Comparison of ENCODE assay signal across 14 cellular contexts in genomic region chr14:98210045-98210678, GRCh38.
DNase-seq lines count a peak whose midpoint lies in the region; ATAC-seq and TF ChIP-seq lines count a peak whose summit lies in the region.
"Had no signal": no experiment of that assay in that cellular context is flagged by ENCODE, and none has a peak within 500 bp of the region (broad histone marks: within the 10 kb centered on the region; RNA-seq: fewer than 3 reads in every experiment).

No MANE protein-coding gene starts in this region.

- DNase-seq in NCI-H1417 (lab: John Stamatoyannopoulos, UW) (peak in 2 of 3 experiments; percentile 55 to 64), NCI-H1417 treated with DMSO at 0.1 percent for 48 hours (lab: John Stamatoyannopoulos, UW) (no peak), NCI-H524 treated with DMSO at 0.1 percent for 48 hours (lab: John Stamatoyannopoulos, UW) (no peak), HK-2 (ENCODE audit: unreplicated experiment) (no peak), osteoblast (ENCODE audit: insufficient read length, low spot score, missing footprints) (no peak)
- peak; percentile 70 for DNase-seq in activated CD8-positive, alpha-beta memory T cell treated with anti-CD3 and anti-CD28 coated beads, Interleukin-2, amount 50 U/mL, for 4 hours
- peak; percentile 38 to 39 (median 39) for DNase-seq in effector memory CD8-positive, alpha-beta T cell
- DNase-seq in stimulated activated naive CD4-positive, alpha-beta T cell treated with Interleukin-2 at 50 U/mL for 16 hours (lab: John Stamatoyannopoulos, UW), result peak; percentile 17
- DNase-seq: left colon, NCI-H1048, PC-3 had no signal

- no peaks in the 10 kb centered on the region for H4K20me1 ChIP-seq in osteoblast (ENCODE audit: insufficient read depth, low read length)

- peaks cover 49 to 61% of the 10 kb centered on the region in 2 donors for H3K4me1 Mint-ChIP-seq in effector memory CD8-positive, alpha-beta T cell (ENCODE audit: low read depth in 2 of 2)

- H3K27me3 Mint-ChIP-seq in effector memory CD8-positive, alpha-beta T cell, result no peaks in the 10 kb centered on the region

- peak overlapping the region; percentile 90 to 97 for H3K27ac Mint-ChIP-seq in effector memory CD8-positive, alpha-beta T cell

- H3K9me3 ChIP-seq in osteoblast (ENCODE audit: low read depth, low read length), result no peaks in the 10 kb centered on the region

- H3K4me3 ChIP-seq in osteoblast (ENCODE audit: insufficient read depth, low read length), result no peak overlapping the region
- H3K4me3 ChIP-seq: cardiac muscle cell had no signal

- TF ChIP-seq CTCF in osteoblast (IDR thresholded peaks at IDR 0.05; ENCODE audit: extremely low read depth, low read depth, low read length), result no peak

- H3K9me3 Mint-ChIP-seq in effector memory CD8-positive, alpha-beta T cell, result no peaks in the 10 kb centered on the region

- H3K27ac ChIP-seq in osteoblast (ENCODE audit: low read depth, low read length), result no peak overlapping the region
- H3K27ac ChIP-seq: 22Rv1, cardiac muscle cell, parathyroid adenoma had no signal

- no peak overlapping the region for H2AFZ ChIP-seq in osteoblast (ENCODE audit: low read length)
- H2AFZ ChIP-seq: parathyroid adenoma had no signal

- no peaks in the 10 kb centered on the region for H3K27me3 ChIP-seq in osteoblast (ENCODE audit: insufficient read depth, low read length)
- H3K27me3 ChIP-seq: cardiac muscle cell had no signal

- H3K36me3 ChIP-seq in osteoblast (ENCODE audit: insufficient read depth, low read length), result no peaks in the 10 kb centered on the region
- H3K36me3 ChIP-seq: cardiac muscle cell had no signal

- peak; percentile 82 for ATAC-seq in effector memory CD8-positive, alpha-beta T cell (replicated peaks)
- ATAC-seq: left colon, PC-3 had no signal

- no peaks in the 10 kb centered on the region for H3K36me3 Mint-ChIP-seq in effector memory CD8-positive, alpha-beta T cell (ENCODE audit: insufficient read depth)

- no peaks in the 10 kb centered on the region for H3K79me2 ChIP-seq in osteoblast (ENCODE audit: insufficient read depth, low read length)
- H3K79me2 ChIP-seq: parathyroid adenoma had no signal

- H3K4me2 ChIP-seq in osteoblast (ENCODE audit: insufficient read depth, low read length), result no peak overlapping the region

- peak overlapping the region; percentile 72 to 80 for H3K4me3 Mint-ChIP-seq in effector memory CD8-positive, alpha-beta T cell

- H3K4me1 ChIP-seq in osteoblast (ENCODE audit: insufficient read depth, low read length), result no peaks in the 10 kb centered on the region
- H3K4me1 ChIP-seq: parathyroid adenoma had no signal

Comparison
In these comparisons a context has a peak if more than half of its experiments do, and no peak if none do; other contexts are left out.
1. DNase-seq: peak in NCI-H1417 (2 of 3), activated CD8-positive, alpha-beta memory T cell treated with anti-CD3 and anti-CD28 coated beads, Interleukin-2, amount 50 U/mL, for 4 hours (single experiment), effector memory CD8-positive, alpha-beta T cell (3 of 3) and stimulated activated naive CD4-positive, alpha-beta T cell treated with Interleukin-2 at 50 U/mL for 16 hours (single experiment); none in NCI-H1417 treated with DMSO at 0.1 percent for 48 hours (single experiment), NCI-H524 treated with DMSO at 0.1 percent for 48 hours (single experiment), HK-2 (single experiment) and osteoblast (single experiment).